In genomic region chr4:180767330-180767729, GRCh38 we compare ENCODE assay signal across 17 cellular contexts.
A peak's percentile ranks its signal among the peaks of the same experiment; 100 is the strongest.
DNase-seq lines count a peak whose midpoint lies in the region; ATAC-seq and TF ChIP-seq lines count a peak whose summit lies in the region.
"Had no signal": no experiment of that assay in that cellular context is flagged by ENCODE, and none has a peak within 500 bp of the region (broad histone marks: within the 10 kb centered on the region; RNA-seq: fewer than 3 reads in every experiment).

No MANE protein-coding gene starts in this region.

- no peaks in the 10 kb centered on the region for H3K9me3 Mint-ChIP-seq in GM23338
- H3K9me3 Mint-ChIP-seq in CD4-positive, alpha-beta T cell = peaks cover 5% of the 10 kb centered on the region

- H2AFZ ChIP-seq in GM23338 = no peak overlapping the region
- H2AFZ ChIP-seq in OCI-LY3 (ENCODE audit: low read depth, low read length) = peak overlapping the region; percentile 41; the same call in 1 of the 2 replicates

- H3K4me2 ChIP-seq in GM23338 = peak overlapping the region; percentile 48; the same call in 1 of the 2 replicates
- no peak overlapping the region for H3K4me2 ChIP-seq in OCI-LY3 (ENCODE audit: low read length)

- no peaks in the 10 kb centered on the region for H3F3A ChIP-seq in GM23338 (replicated peaks; ENCODE audit: low read depth)

- CTCF ChIA-PET in CD4-positive, alpha-beta T cell (lab: Charles Lee) = no interaction called here

- H3K27ac ChIP-seq in GM23338 (ENCODE audit: low read depth) = no peak overlapping the region
- H3K27ac ChIP-seq in OCI-LY3 (ENCODE audit: low read length) = no peak overlapping the region
- no peak overlapping the region for H3K27ac ChIP-seq in iPS-20b (ENCODE audit: low read length)
- no peak overlapping the region for H3K27ac ChIP-seq in CD4-positive, alpha-beta T cell (ENCODE audit: low read depth, low read length)
- no peak overlapping the region for H3K27ac ChIP-seq in effector memory CD4-positive, alpha-beta T cell (ENCODE audit: insufficient read depth, low read length, poor library complexity, severe bottlenecking)
- H3K27ac ChIP-seq: psoas muscle had no signal

- POLR2A ChIA-PET in CD4-positive, alpha-beta T cell (lab: Charles Lee) = interaction anchor here (0.6 kb wide), 1 partner anchor 353 kb away, joined by 4 read pairs; no protein-coding TSS in a partner anchor

- no peaks in the 10 kb centered on the region for H3K36me3 ChIP-seq in GM23338 (ENCODE audit: insufficient read depth)
- H3K36me3 ChIP-seq in OCI-LY3 (replicated peaks; ENCODE audit: low read depth, low read length) = no peaks in the 10 kb centered on the region
- H3K36me3 ChIP-seq in iPS-20b (ENCODE audit: insufficient read depth, low read depth, low read length) = no peaks in the 10 kb centered on the region
- H3K36me3 ChIP-seq in effector memory CD4-positive, alpha-beta T cell (ENCODE audit: control insufficient read depth, insufficient read depth, low read length) = no peaks in the 10 kb centered on the region

- peak overlapping the region; percentile 90 for H3K27ac Mint-ChIP-seq in GM23338
- H3K27ac Mint-ChIP-seq in CD4-positive, alpha-beta T cell = no peak overlapping the region
- H3K27ac Mint-ChIP-seq: CD8-positive, alpha-beta T cell; effector memory CD8-positive, alpha-beta T cell; naive thymus-derived CD8-positive, alpha-beta T cell had no signal

- H3K9ac ChIP-seq in OCI-LY3 (ENCODE audit: low read length) (no peak overlapping the region), iPS-20b (ENCODE audit: low read depth, low read length) (no peak overlapping the region)

- H3K9me3 ChIP-seq in OCI-LY3 (ENCODE audit: insufficient read depth, low read length) = no peaks in the 10 kb centered on the region
- peaks cover 18% of the 10 kb centered on the region; the same call in 1 of the 2 replicates for H3K9me3 ChIP-seq in iPS-20b (ENCODE audit: insufficient read depth, low read depth, low read length)
- no peaks in the 10 kb centered on the region for H3K9me3 ChIP-seq in CD4-positive, alpha-beta T cell (ENCODE audit: control insufficient read depth, low read length)
- H3K9me3 ChIP-seq in effector memory CD4-positive, alpha-beta T cell (ENCODE audit: control insufficient read depth, low read length) = no peaks in the 10 kb centered on the region
- H3K9me3 ChIP-seq: psoas muscle had no signal

- no peaks in the 10 kb centered on the region; the same call in 2 of the 3 replicates for H3K36me3 Mint-ChIP-seq in GM23338 (ENCODE audit: low read depth)
- no peaks in the 10 kb centered on the region for H3K36me3 Mint-ChIP-seq in CD4-positive, alpha-beta T cell (ENCODE audit: low read depth)
- H3K36me3 Mint-ChIP-seq: CD8-positive, alpha-beta T cell; naive thymus-derived CD8-positive, alpha-beta T cell had no signal

- peaks cover 59% of the 10 kb centered on the region for H3K4me1 Mint-ChIP-seq in GM23338
- H3K4me1 Mint-ChIP-seq in CD4-positive, alpha-beta T cell (ENCODE audit: low read depth) = no peaks in the 10 kb centered on the region
- H3K4me1 Mint-ChIP-seq: naive thymus-derived CD8-positive, alpha-beta T cell had no signal

- ATAC-seq in GM23338 = peak; percentile 80
- ATAC-seq in CD4-positive, alpha-beta T cell (ENCODE audit: poor library complexity) = no peak
- ATAC-seq: CD8-positive, alpha-beta T cell; effector memory CD8-positive, alpha-beta T cell; naive thymus-derived CD8-positive, alpha-beta T cell; psoas muscle had no signal

- H3K9me2 ChIP-seq in GM23338 (ENCODE audit: insufficient read depth) = no peaks in the 10 kb centered on the region

- H3K4me1 ChIP-seq in GM23338 (ENCODE audit: insufficient read depth) = peaks cover 13% of the 10 kb centered on the region; the same call in 1 of the 2 replicates
- no peaks in the 10 kb centered on the region for H3K4me1 ChIP-seq in OCI-LY3 (ENCODE audit: low read length)
- peaks cover 13% of the 10 kb centered on the region for H3K4me1 ChIP-seq in iPS-20b (ENCODE audit: insufficient read depth, low read length)
- H3K4me1 ChIP-seq in effector memory CD4-positive, alpha-beta T cell (ENCODE audit: control insufficient read depth, insufficient read depth, low read length, poor library complexity, severe bottlenecking) = no peaks in the 10 kb centered on the region
- H3K4me1 ChIP-seq: psoas muscle had no signal

- intact Hi-C loops in CD4-positive, alpha-beta T cell (cut with DNase I, micrococcal nuclease) = no loop called here

- H3K4me3 ChIP-seq in GM23338 (0 out of 2 replicates have a peak overlapping the region, but pooled peaks have one; percentile 26), OCI-LY3 (ENCODE audit: low read length) (no peak overlapping the region), iPS-20b (ENCODE audit: low read length) (peak overlapping the region; percentile 47)
- H3K4me3 ChIP-seq in effector memory CD4-positive, alpha-beta T cell (ENCODE audit: insufficient read depth, low read depth, low read length, poor library complexity, severe bottlenecking) = no peak overlapping the region
- H3K4me3 ChIP-seq: psoas muscle had no signal

- TF ChIP-seq CTCF in GM23338 (conservative IDR thresholded peaks at IDR 0.05; ENCODE audit: low read depth in 2 of 2) (no peak), OCI-LY3 (IDR thresholded peaks at IDR 0.05; ENCODE audit: low read depth, low read length) (no peak)
- TF ChIP-seq CTCF in CD4-positive, alpha-beta T cell (IDR thresholded peaks at IDR 0.05) = no peak

- DNase-seq in GM23338 (ENCODE audit: low spot score) (peak; percentile 61), NCI-H2029 treated with DMSO at 0.1 percent for 48 hours (lab: John Stamatoyannopoulos, UW) (peak; percentile 4), NCI-H345 treated with DMSO at 0.1 percent for 48 hours (lab: John Stamatoyannopoulos, UW; ENCODE audit: unreplicated experiment) (no peak)
- DNase-seq in central memory CD4-positive, alpha-beta T cell = no peak
- no peak for DNase-seq in CD4-positive, alpha-beta T cell
- no peak for DNase-seq in effector memory CD4-positive, alpha-beta T cell
- DNase-seq: activated CD4-positive, alpha-beta T cell treated with anti-CD3 and anti-CD28 coated beads for 4 hours; activated CD8-positive, alpha-beta memory T cell treated with anti-CD3 and anti-CD28 coated beads, Interleukin-2, amount 50 U/mL, for 48 hours; activated effector memory CD4-positive, alpha-beta T cell treated with anti-CD3 and anti-CD28 coated beads, Interleukin-2, amount 50 U/mL, for 16 hours; CD8-positive, alpha-beta T cell; effector memory CD8-positive, alpha-beta T cell; naive thymus-derived CD8-positive, alpha-beta T cell; NCI-H1694 treated with DMSO at 0.1 percent for 48 hours; psoas muscle; RPMI8226 had no signal

- no peaks in the 10 kb centered on the region for H4K20me1 ChIP-seq in GM23338 (replicated peaks; ENCODE audit: insufficient read depth)
- no peaks in the 10 kb centered on the region for H4K20me1 ChIP-seq in OCI-LY3 (ENCODE audit: insufficient read depth, low read length)

- no peaks in the 10 kb centered on the region for H3K79me2 ChIP-seq in GM23338 (replicated peaks; ENCODE audit: insufficient read depth)
- H3K79me2 ChIP-seq in OCI-LY3 (ENCODE audit: low read length) = no peaks in the 10 kb centered on the region

- peak overlapping the region; percentile 64 for H3K4me3 Mint-ChIP-seq in GM23338
- no peak overlapping the region for H3K4me3 Mint-ChIP-seq in CD4-positive, alpha-beta T cell
- H3K4me3 Mint-ChIP-seq: CD8-positive, alpha-beta T cell; effector memory CD8-positive, alpha-beta T cell; naive thymus-derived CD8-positive, alpha-beta T cell had no signal

- peaks cover 3% of the 10 kb centered on the region for H3K27me3 Mint-ChIP-seq in GM23338 (ENCODE audit: insufficient read depth, low read depth, poor library complexity)
- H3K27me3 Mint-ChIP-seq in CD4-positive, alpha-beta T cell = no peaks in the 10 kb centered on the region
- H3K27me3 Mint-ChIP-seq: effector memory CD8-positive, alpha-beta T cell; naive thymus-derived CD8-positive, alpha-beta T cell had no signal

- H3K27me3 ChIP-seq in GM23338 (ENCODE audit: insufficient read depth) = no peaks in the 10 kb centered on the region
- H3K27me3 ChIP-seq in OCI-LY3 (ENCODE audit: low read depth, low read length) = no peaks in the 10 kb centered on the region
- no peaks in the 10 kb centered on the region for H3K27me3 ChIP-seq in iPS-20b (ENCODE audit: insufficient read depth, low read length)
- H3K27me3 ChIP-seq in CD4-positive, alpha-beta T cell (ENCODE audit: control insufficient read depth, insufficient read depth, low read length) = no peaks in the 10 kb centered on the region
- H3K27me3 ChIP-seq in effector memory CD4-positive, alpha-beta T cell (replicated peaks; ENCODE audit: control insufficient read depth, insufficient read depth, low read length, poor library complexity, severe bottlenecking) = no peaks in the 10 kb centered on the region

TF ChIP-seq in GM23338, 12 proteins besides CTCF, POLR2A, EP300 and RAD21 (continues in another document):
- TF ChIP-seq EZH2 (IDR thresholded peaks at IDR 0.05; ENCODE audit: low read depth, unreplicated experiment) = no peak

Comparison
In these comparisons a context has a peak if more than half of its experiments do, and no peak if none do; other contexts are left out.
1. DNase-seq: peak in GM23338 (single experiment) and NCI-H2029 treated with DMSO at 0.1 percent for 48 hours (single experiment); none in NCI-H345 treated with DMSO at 0.1 percent for 48 hours (single experiment), central memory CD4-positive, alpha-beta T cell (single experiment), CD4-positive, alpha-beta T cell (0 of 10) and effector memory CD4-positive, alpha-beta T cell (0 of 3).
2. H3K4me3 ChIP-seq: peak in GM23338 (single experiment) and iPS-20b (single experiment); none in OCI-LY3 (single experiment) and effector memory CD4-positive, alpha-beta T cell (single experiment).